ENCODE assay signal across 2 cellular contexts in the genomic region with DNA sequence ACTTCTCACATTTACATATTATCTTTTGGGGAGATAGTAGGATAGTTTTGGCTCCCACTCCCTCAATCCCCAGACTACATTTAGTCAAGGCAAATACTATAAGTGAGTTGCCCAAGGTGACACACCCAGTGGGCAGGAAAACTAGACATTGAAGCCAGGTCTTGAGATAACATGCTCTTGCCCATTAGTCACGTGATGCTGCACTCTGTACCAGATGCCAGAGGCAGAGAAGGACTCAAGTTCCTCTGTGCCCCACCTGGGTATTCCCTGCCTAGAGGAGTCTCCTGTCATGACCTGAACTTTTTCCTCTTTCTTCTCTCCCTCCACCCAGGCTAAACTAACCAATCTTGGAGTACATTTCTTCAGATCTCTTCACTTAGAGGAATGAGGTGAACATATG.
TF ChIP-seq lines count a peak whose summit lies in the region.

No MANE protein-coding gene starts in this region.

TF ChIP-seq in HepG2, 621 proteins besides CTCF, POLR2A, EP300 and RAD21:
- TF ChIP-seq KDM3A (CRISPR knock-in tag; IDR thresholded peaks at IDR 0.05; ENCODE audit: low read depth) (no peak), RAD51 (IDR thresholded peaks at IDR 0.05; ENCODE audit: borderline replicate concordance) (peak; percentile 63; the same call in 1 of the 2 replicates)
- TF ChIP-seq, protein P1, sequence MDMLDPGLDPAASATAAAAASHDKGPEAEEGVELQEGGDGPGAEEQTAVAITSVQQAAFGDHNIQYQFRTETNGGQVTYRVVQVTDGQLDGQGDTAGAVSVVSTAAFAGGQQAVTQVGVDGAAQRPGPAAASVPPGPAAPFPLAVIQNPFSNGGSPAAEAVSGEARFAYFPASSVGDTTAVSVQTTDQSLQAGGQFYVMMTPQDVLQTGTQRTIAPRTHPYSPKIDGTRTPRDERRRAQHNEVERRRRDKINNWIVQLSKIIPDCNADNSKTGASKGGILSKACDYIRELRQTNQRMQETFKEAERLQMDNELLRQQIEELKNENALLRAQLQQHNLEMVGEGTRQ (IDR thresholded peaks at IDR 0.05; ENCODE audit: low read depth, low read length), result peak; percentile 52
- TF ChIP-seq, protein P1 (CRISPR knock-in tag; IDR thresholded peaks at IDR 0.05; ENCODE audit: borderline replicate concordance), result no peak

TF ChIP-seq in K562, 482 proteins besides CTCF, POLR2A, EP300 and RAD21:
- TF ChIP-seq FOXA3 (CRISPR knock-in tag; conservative IDR thresholded peaks at IDR 0.05 in 1 of 2, IDR thresholded peaks at IDR 0.05 in 1 of 2) (no peak), SMARCA5 (IDR thresholded peaks at IDR 0.05) (no peak), RBM34 (IDR thresholded peaks at IDR 0.05; ENCODE audit: borderline replicate concordance, insufficient read depth, low read length) (no peak), ZNF431 (CRISPR knock-in tag; IDR thresholded peaks at IDR 0.05) (no peak), MTF1 (CRISPR knock-in tag; IDR thresholded peaks at IDR 0.05; ENCODE audit: borderline replicate concordance) (no peak), POLR2G (IDR thresholded peaks at IDR 0.05; ENCODE audit: low read depth, low read length) (no peak), NFATC3 (IDR thresholded peaks at IDR 0.05) (no peak), JUNB (CRISPR knock-in tag; conservative IDR thresholded peaks at IDR 0.05) (no peak), ZNF146 (CRISPR knock-in tag; IDR thresholded peaks at IDR 0.05; ENCODE audit: unreplicated experiment) (no peak), CBFA2T2 (conservative IDR thresholded peaks at IDR 0.05) (0 out of 2 replicates have a peak, but pooled peaks have one; percentile 10), GABPB2 (CRISPR knock-in tag; conservative IDR thresholded peaks at IDR 0.05) (no peak), ZNF408 (CRISPR knock-in tag; IDR thresholded peaks at IDR 0.05; ENCODE audit: low read depth) (no peak), SNRNP70 (optimal IDR thresholded peaks at IDR 0.05; ENCODE audit: low read depth, low read length) (no peak), JUN (IDR thresholded peaks at IDR 0.05; ENCODE audit: borderline replicate concordance, low read depth, low read length) (no peak), JUN (CRISPR knock-in tag; IDR thresholded peaks at IDR 0.05; ENCODE audit: borderline replicate concordance) (no peak)
- TF ChIP-seq, protein P1 (CRISPR knock-in tag; IDR thresholded peaks at IDR 0.05), result peak; percentile 33
- TF ChIP-seq, protein P2, sequence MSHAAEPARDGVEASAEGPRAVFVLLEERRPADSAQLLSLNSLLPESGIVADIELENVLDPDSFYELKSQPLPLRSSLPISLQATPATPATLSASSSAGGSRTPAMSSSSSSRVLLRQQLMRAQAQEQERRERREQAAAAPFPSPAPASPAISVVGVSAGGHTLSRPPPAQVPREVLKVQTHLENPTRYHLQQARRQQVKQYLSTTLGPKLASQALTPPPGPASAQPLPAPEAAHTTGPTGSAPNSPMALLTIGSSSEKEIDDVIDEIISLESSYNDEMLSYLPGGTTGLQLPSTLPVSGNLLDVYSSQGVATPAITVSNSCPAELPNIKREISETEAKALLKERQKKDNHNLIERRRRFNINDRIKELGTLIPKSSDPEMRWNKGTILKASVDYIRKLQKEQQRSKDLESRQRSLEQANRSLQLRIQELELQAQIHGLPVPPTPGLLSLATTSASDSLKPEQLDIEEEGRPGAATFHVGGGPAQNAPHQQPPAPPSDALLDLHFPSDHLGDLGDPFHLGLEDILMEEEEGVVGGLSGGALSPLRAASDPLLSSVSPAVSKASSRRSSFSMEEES (CRISPR knock-in tag; IDR thresholded peaks at IDR 0.05), result peak; percentile 79
